Comparison of ENCODE assay signal across 10 cellular contexts in genomic region chr1:6859415-6860343, GRCh38.
A peak's percentile ranks its signal among the peaks of the same experiment; 100 is the strongest.
DNase-seq lines count a peak whose midpoint lies in the region; ATAC-seq, FAIRE-seq and TF ChIP-seq lines count a peak whose summit lies in the region.
"Had no signal": no experiment of that assay in that cellular context is flagged by ENCODE, and none has a peak within 500 bp of the region (broad histone marks: within the 10 kb centered on the region; RNA-seq: fewer than 3 reads in every experiment).

No MANE protein-coding gene starts in this region.

- no peak for DNase-seq in activated naive CD4-positive, alpha-beta T cell treated with anti-CD3 and anti-CD28 coated beads, Interleukin-2, amount 10 ng/mL, durations not matched to agents 7 days and 5 days
- DNase-seq in astrocyte of the cerebellum (ENCODE audit: low read depth) (peak; percentile 97), iris pigment epithelial cell (ENCODE audit: low read depth) (peak; percentile 98), urothelium cell line (ENCODE audit: low spot score) (peak; percentile 42)
- DNase-seq in stimulated activated naive B cell treated with anti-CD40 and anti-IgM and Interleukin-4, amounts not matched to agents 10 μg/mL and 1 μg/mL and 100 μg/mL, for 72 hours: no peak
- DNase-seq in activated CD4-positive, alpha-beta T cell treated with anti-CD3 and anti-CD28 coated beads, Interleukin-2, amount 50 U/mL, for 1 hour: no peak
- no peak for DNase-seq in natural killer cell treated with Interleukin-12 subunit alpha and Interleukin-12 subunit beta and Interleukin-15 and Interleukin-18, amount 100 ng/mL, for 72 hours (ENCODE audit: low spot score)
- DNase-seq: NCI-H1436 treated with DMSO at 0.1 percent for 48 hours had no signal

- peak overlapping the region; percentile 43 for H3K27ac Mint-ChIP-seq in activated naive CD4-positive, alpha-beta T cell treated with anti-CD3 and anti-CD28 coated beads, Interleukin-2, amount 50 U/mL, for 24 hours
- no peak overlapping the region for H3K27ac Mint-ChIP-seq in activated naive CD4-positive, alpha-beta T cell treated with anti-CD3 and anti-CD28 coated beads, Interleukin-2, amount 10 ng/mL, durations not matched to agents 7 days and 5 days
- no peak overlapping the region for H3K27ac Mint-ChIP-seq in stimulated activated naive B cell treated with anti-CD40 and anti-IgM and Interleukin-4, amounts not matched to agents 10 μg/mL and 1 μg/mL and 100 μg/mL, for 72 hours
- H3K27ac Mint-ChIP-seq in natural killer cell treated with Interleukin-12 subunit alpha and Interleukin-12 subunit beta and Interleukin-15 and Interleukin-18, amount 100 ng/mL, for 72 hours: no peak overlapping the region

- in situ Hi-C loops in astrocyte of the cerebellum (cut with HindIII; ENCODE audit: low sequenced_read_pairs): no loop called here

- H3K27me3 Mint-ChIP-seq in activated naive CD4-positive, alpha-beta T cell treated with anti-CD3 and anti-CD28 coated beads, Interleukin-2, amount 50 U/mL, for 24 hours: no peaks in the 10 kb centered on the region
- H3K27me3 Mint-ChIP-seq in activated naive CD4-positive, alpha-beta T cell treated with anti-CD3 and anti-CD28 coated beads, Interleukin-2, amount 10 ng/mL, durations not matched to agents 7 days and 5 days: no peaks in the 10 kb centered on the region
- H3K27me3 Mint-ChIP-seq in stimulated activated naive B cell treated with anti-CD40 and anti-IgM and Interleukin-4, amounts not matched to agents 10 μg/mL and 1 μg/mL and 100 μg/mL, for 72 hours: no peaks in the 10 kb centered on the region
- no peaks in the 10 kb centered on the region for H3K27me3 Mint-ChIP-seq in natural killer cell treated with Interleukin-12 subunit alpha and Interleukin-12 subunit beta and Interleukin-15 and Interleukin-18, amount 100 ng/mL, for 72 hours

- ATAC-seq in stimulated activated naive B cell treated with anti-CD40 and anti-IgM and Interleukin-4, amounts not matched to agents 10 μg/mL and 1 μg/mL and 100 μg/mL, for 72 hours (replicated peaks): no peak
- no peak for ATAC-seq in natural killer cell treated with Interleukin-12 subunit alpha and Interleukin-12 subunit beta and Interleukin-15 and Interleukin-18, amount 100 ng/mL, for 72 hours

- TF ChIP-seq CTCF in astrocyte of the cerebellum (IDR thresholded peaks at IDR 0.05; ENCODE audit: low read depth, low read length, missing control alignments): no peak

- peaks cover 17% of the 10 kb centered on the region for H3K36me3 Mint-ChIP-seq in activated naive CD4-positive, alpha-beta T cell treated with anti-CD3 and anti-CD28 coated beads, Interleukin-2, amount 50 U/mL, for 24 hours
- peaks cover 4% of the 10 kb centered on the region for H3K36me3 Mint-ChIP-seq in activated naive CD4-positive, alpha-beta T cell treated with anti-CD3 and anti-CD28 coated beads, Interleukin-2, amount 10 ng/mL, durations not matched to agents 7 days and 5 days
- peaks cover 23 to 38% of the 10 kb centered on the region in 2 donors for H3K36me3 Mint-ChIP-seq in stimulated activated naive B cell treated with anti-CD40 and anti-IgM and Interleukin-4, amounts not matched to agents 10 μg/mL and 1 μg/mL and 100 μg/mL, for 72 hours
- peaks cover 5% of the 10 kb centered on the region for H3K36me3 Mint-ChIP-seq in natural killer cell treated with Interleukin-12 subunit alpha and Interleukin-12 subunit beta and Interleukin-15 and Interleukin-18, amount 100 ng/mL, for 72 hours

- H3K4me3 ChIP-seq in astrocyte of the cerebellum (ENCODE audit: low read depth, low read length): no peak overlapping the region

- FAIRE-seq in urothelium cell line (lab: Jason Lieb, UNC): no peak

- no peak overlapping the region for H3K4me3 Mint-ChIP-seq in activated naive CD4-positive, alpha-beta T cell treated with anti-CD3 and anti-CD28 coated beads, Interleukin-2, amount 50 U/mL, for 24 hours
- H3K4me3 Mint-ChIP-seq in activated naive CD4-positive, alpha-beta T cell treated with anti-CD3 and anti-CD28 coated beads, Interleukin-2, amount 10 ng/mL, durations not matched to agents 7 days and 5 days: no peak overlapping the region
- no peak overlapping the region for H3K4me3 Mint-ChIP-seq in stimulated activated naive B cell treated with anti-CD40 and anti-IgM and Interleukin-4, amounts not matched to agents 10 μg/mL and 1 μg/mL and 100 μg/mL, for 72 hours
- H3K4me3 Mint-ChIP-seq in natural killer cell treated with Interleukin-12 subunit alpha and Interleukin-12 subunit beta and Interleukin-15 and Interleukin-18, amount 100 ng/mL, for 72 hours: no peak overlapping the region
- H3K4me3 Mint-ChIP-seq: CD14-positive monocyte had no signal

- H3K4me1 Mint-ChIP-seq in activated naive CD4-positive, alpha-beta T cell treated with anti-CD3 and anti-CD28 coated beads, Interleukin-2, amount 50 U/mL, for 24 hours: peaks cover 38% of the 10 kb centered on the region
- no peaks in the 10 kb centered on the region for H3K4me1 Mint-ChIP-seq in activated naive CD4-positive, alpha-beta T cell treated with anti-CD3 and anti-CD28 coated beads, Interleukin-2, amount 10 ng/mL, durations not matched to agents 7 days and 5 days
- H3K4me1 Mint-ChIP-seq in stimulated activated naive B cell treated with anti-CD40 and anti-IgM and Interleukin-4, amounts not matched to agents 10 μg/mL and 1 μg/mL and 100 μg/mL, for 72 hours: peaks cover 5 to 23% of the 10 kb centered on the region in 2 donors
- peaks cover 20 to 40% of the 10 kb centered on the region in 2 donors for H3K4me1 Mint-ChIP-seq in natural killer cell treated with Interleukin-12 subunit alpha and Interleukin-12 subunit beta and Interleukin-15 and Interleukin-18, amount 100 ng/mL, for 72 hours (ENCODE audit: low read depth in 2 of 2)

- CTCF ChIA-PET in activated naive CD4-positive, alpha-beta T cell treated with anti-CD3 and anti-CD28 coated beads, Interleukin-2, amount 10 ng/mL, durations not matched to agents 7 days and 5 days (lab: Charles Lee): no interaction called here

- no peaks in the 10 kb centered on the region for H3K9me3 Mint-ChIP-seq in activated naive CD4-positive, alpha-beta T cell treated with anti-CD3 and anti-CD28 coated beads, Interleukin-2, amount 50 U/mL, for 24 hours
- H3K9me3 Mint-ChIP-seq in activated naive CD4-positive, alpha-beta T cell treated with anti-CD3 and anti-CD28 coated beads, Interleukin-2, amount 10 ng/mL, durations not matched to agents 7 days and 5 days: no peaks in the 10 kb centered on the region
- no peaks in the 10 kb centered on the region for H3K9me3 Mint-ChIP-seq in stimulated activated naive B cell treated with anti-CD40 and anti-IgM and Interleukin-4, amounts not matched to agents 10 μg/mL and 1 μg/mL and 100 μg/mL, for 72 hours
- H3K9me3 Mint-ChIP-seq in natural killer cell treated with Interleukin-12 subunit alpha and Interleukin-12 subunit beta and Interleukin-15 and Interleukin-18, amount 100 ng/mL, for 72 hours: no peaks in the 10 kb centered on the region
- H3K9me3 Mint-ChIP-seq: CD14-positive monocyte had no signal

Comparison
In these comparisons a context has a peak if more than half of its experiments do, and no peak if none do; other contexts are left out.
1. DNase-seq: peak in astrocyte of the cerebellum (single experiment), iris pigment epithelial cell (single experiment) and urothelium cell line (single experiment); none in activated naive CD4-positive, alpha-beta T cell treated with anti-CD3 and anti-CD28 coated beads, Interleukin-2, amount 10 ng/mL, durations not matched to agents 7 days and 5 days (single experiment), stimulated activated naive B cell treated with anti-CD40 and anti-IgM and Interleukin-4, amounts not matched to agents 10 μg/mL and 1 μg/mL and 100 μg/mL, for 72 hours (single experiment), activated CD4-positive, alpha-beta T cell treated with anti-CD3 and anti-CD28 coated beads, Interleukin-2, amount 50 U/mL, for 1 hour (single experiment) and natural killer cell treated with Interleukin-12 subunit alpha and Interleukin-12 subunit beta and Interleukin-15 and Interleukin-18, amount 100 ng/mL, for 72 hours (single experiment).